In genomic region chr19:38389957-38390924, GRCh38 we compare ENCODE assay signal across 14 cellular contexts. TPM values are rescaled to one million over a fixed set of nuclear protein-coding genes. Genes with fewer than 3 reads are reported as not detected.
A peak's percentile ranks its signal among the peaks of the same experiment; 100 is the strongest.
DNase-seq lines count a peak whose midpoint lies in the region; ATAC-seq and TF ChIP-seq lines count a peak whose summit lies in the region.
"Had no signal": no experiment of that assay in that cellular context is flagged by ENCODE, and none has a peak within 500 bp of the region (broad histone marks: within the 10 kb centered on the region; RNA-seq: fewer than 3 reads in every experiment).

No MANE protein-coding gene starts in this region.

- POLR2A ChIA-PET in activated CD4-positive, alpha-beta T cell treated with anti-CD3 and anti-CD28 coated beads, Interleukin-2, amount 10 ng/mL, durations not matched to agents 7 days and 5 days (lab: Charles Lee): interaction anchor here (0.5 kb wide), 1 partner anchor 367 kb away, joined by 3 read pairs; no protein-coding TSS in a partner anchor

- no peak for DNase-seq in activated CD4-positive, alpha-beta T cell treated with anti-CD3 and anti-CD28 coated beads, Interleukin-2, amount 10 ng/mL, durations not matched to agents 24 days and 14 days
- DNase-seq in activated CD4-positive, alpha-beta T cell treated with anti-CD3 and anti-CD28 coated beads, Interleukin-2, amount 10 ng/mL, durations not matched to agents 7 days and 5 days: no peak
- no peak for DNase-seq in activated T-helper 2 cell treated with anti-CD3 and anti-CD28 coated beads, Interferon-gamma antibody, Interleukin-2, Interleukin-4, amounts not matched to agents 10 μg/mL and 5 μg/mL and 100 μg/mL, durations not matched to agents 14 hours and 24 hours and 36 hours (ENCODE audit: low spot score)
- DNase-seq in smooth muscle cell (lab: John Stamatoyannopoulos, UW; ENCODE audit: unreplicated experiment) (no peak), body of pancreas (no peak)
- DNase-seq: activated naive CD4-positive, alpha-beta T cell treated with anti-CD3 and anti-CD28 coated beads for 36 hours; KBM-7; pancreas; transverse colon had no signal

- 76% methylated on average over 8 of the region's 22 CpGs for WGBS in smooth muscle cell (ENCODE audit: low lambda C conversion rate)
- 51 to 53% methylated on average over 16 to 20 of the region's 22 CpGs for WGBS in body of pancreas, 2 donors

- H3K79me2 ChIP-seq in smooth muscle cell (ENCODE audit: low read depth): no peaks in the 10 kb centered on the region

- no peak overlapping the region for H3K27ac Mint-ChIP-seq in activated CD4-positive, alpha-beta T cell treated with anti-CD3 and anti-CD28 coated beads, Interleukin-2, amount 10 ng/mL, durations not matched to agents 24 days and 14 days
- H3K27ac Mint-ChIP-seq in activated CD4-positive, alpha-beta T cell treated with anti-CD3 and anti-CD28 coated beads, Interleukin-2, amount 10 ng/mL, durations not matched to agents 7 days and 5 days: no peak overlapping the region
- no peak overlapping the region for H3K27ac Mint-ChIP-seq in activated T-helper 2 cell treated with anti-CD3 and anti-CD28 coated beads, Interferon-gamma antibody, Interleukin-2, Interleukin-4, amounts not matched to agents 10 μg/mL and 5 μg/mL and 100 μg/mL, durations not matched to agents 14 hours and 24 hours and 36 hours
- H3K27ac Mint-ChIP-seq: activated naive CD4-positive, alpha-beta T cell treated with anti-CD3 and anti-CD28 coated beads for 36 hours had no signal

- H3K9ac ChIP-seq in smooth muscle cell (ENCODE audit: low read depth): no peak overlapping the region

- peaks cover 29% of the 10 kb centered on the region for H3K27me3 Mint-ChIP-seq in activated CD4-positive, alpha-beta T cell treated with anti-CD3 and anti-CD28 coated beads, Interleukin-2, amount 10 ng/mL, durations not matched to agents 24 days and 14 days
- peaks cover 42% of the 10 kb centered on the region for H3K27me3 Mint-ChIP-seq in activated CD4-positive, alpha-beta T cell treated with anti-CD3 and anti-CD28 coated beads, Interleukin-2, amount 10 ng/mL, durations not matched to agents 7 days and 5 days
- H3K27me3 Mint-ChIP-seq in activated T-helper 2 cell treated with anti-CD3 and anti-CD28 coated beads, Interferon-gamma antibody, Interleukin-2, Interleukin-4, amounts not matched to agents 10 μg/mL and 5 μg/mL and 100 μg/mL, durations not matched to agents 14 hours and 24 hours and 36 hours (ENCODE audit: low read depth): peaks cover 25% of the 10 kb centered on the region

- peaks cover 5% of the 10 kb centered on the region for H3K36me3 Mint-ChIP-seq in activated CD4-positive, alpha-beta T cell treated with anti-CD3 and anti-CD28 coated beads, Interleukin-2, amount 10 ng/mL, durations not matched to agents 24 days and 14 days (ENCODE audit: low read depth)
- H3K36me3 Mint-ChIP-seq in activated CD4-positive, alpha-beta T cell treated with anti-CD3 and anti-CD28 coated beads, Interleukin-2, amount 10 ng/mL, durations not matched to agents 7 days and 5 days (ENCODE audit: low read depth): peaks cover 3% of the 10 kb centered on the region
- H3K36me3 Mint-ChIP-seq in activated T-helper 2 cell treated with anti-CD3 and anti-CD28 coated beads, Interferon-gamma antibody, Interleukin-2, Interleukin-4, amounts not matched to agents 10 μg/mL and 5 μg/mL and 100 μg/mL, durations not matched to agents 14 hours and 24 hours and 36 hours (ENCODE audit: low read depth): peaks cover 7% of the 10 kb centered on the region

- H3K4me1 ChIP-seq in smooth muscle cell (ENCODE audit: low read depth) (peaks cover 4% of the 10 kb centered on the region), body of pancreas (peaks cover 34% of the 10 kb centered on the region)

- TF ChIP-seq POLR2A in body of pancreas (IDR thresholded peaks at IDR 0.05): no peak

- TF ChIP-seq CTCF in smooth muscle cell (IDR thresholded peaks at IDR 0.05; ENCODE audit: borderline replicate concordance, insufficient read depth, poor library complexity, severe bottlenecking) (no peak), body of pancreas (IDR thresholded peaks at IDR 0.05) (no peak)

- H3K4me3 ChIP-seq in iPS-11a (ENCODE audit: low read depth, low read length) (peak overlapping the region; percentile 78), smooth muscle cell (no peak overlapping the region), body of pancreas (no peak overlapping the region)
- H3K4me3 ChIP-seq: transverse colon had no signal

- intact Hi-C loops in activated CD4-positive, alpha-beta T cell treated with anti-CD3 and anti-CD28 coated beads, Interleukin-2, amount 10 ng/mL, durations not matched to agents 24 days and 14 days (cut with micrococcal nuclease): no loop called here
- intact Hi-C loops in activated T-helper 2 cell treated with anti-CD3 and anti-CD28 coated beads, Interferon-gamma antibody, Interleukin-2, Interleukin-4, amounts not matched to agents 10 μg/mL and 5 μg/mL and 100 μg/mL, durations not matched to agents 14 hours and 24 hours and 36 hours (cut with micrococcal nuclease): loop anchor here (5.0 kb wide), 1 partner anchor 158 kb away; no protein-coding TSS in a partner anchor
- intact Hi-C loops in body of pancreas (cut with DNase I): loop anchor here (10.0 kb wide), 1 partner anchor 225 kb away; the partner anchor contains the start of genes EIF3K and MAP4K1

- no peaks in the 10 kb centered on the region for H3K9me3 Mint-ChIP-seq in activated CD4-positive, alpha-beta T cell treated with anti-CD3 and anti-CD28 coated beads, Interleukin-2, amount 10 ng/mL, durations not matched to agents 24 days and 14 days
- no peaks in the 10 kb centered on the region for H3K9me3 Mint-ChIP-seq in activated CD4-positive, alpha-beta T cell treated with anti-CD3 and anti-CD28 coated beads, Interleukin-2, amount 10 ng/mL, durations not matched to agents 7 days and 5 days
- H3K9me3 Mint-ChIP-seq in activated T-helper 2 cell treated with anti-CD3 and anti-CD28 coated beads, Interferon-gamma antibody, Interleukin-2, Interleukin-4, amounts not matched to agents 10 μg/mL and 5 μg/mL and 100 μg/mL, durations not matched to agents 14 hours and 24 hours and 36 hours: no peaks in the 10 kb centered on the region
- H3K9me3 Mint-ChIP-seq: activated naive CD4-positive, alpha-beta T cell treated with anti-CD3 and anti-CD28 coated beads for 36 hours had no signal

- CTCF ChIA-PET in activated CD4-positive, alpha-beta T cell treated with anti-CD3 and anti-CD28 coated beads, Interleukin-2, amount 10 ng/mL, durations not matched to agents 7 days and 5 days (lab: Charles Lee): interaction anchor here (1.1 to 5.6 kb wide), 2 partner anchors 13 to 541 kb away, joined by 3 to 40 read pairs; partner anchors contain the start of genes FAM98C, MRPS12 and SARS2

- H3K4me1 Mint-ChIP-seq in activated CD4-positive, alpha-beta T cell treated with anti-CD3 and anti-CD28 coated beads, Interleukin-2, amount 10 ng/mL, durations not matched to agents 24 days and 14 days: peaks cover 27% of the 10 kb centered on the region
- peaks cover 24% of the 10 kb centered on the region for H3K4me1 Mint-ChIP-seq in activated CD4-positive, alpha-beta T cell treated with anti-CD3 and anti-CD28 coated beads, Interleukin-2, amount 10 ng/mL, durations not matched to agents 7 days and 5 days
- peaks cover 22% of the 10 kb centered on the region for H3K4me1 Mint-ChIP-seq in activated T-helper 2 cell treated with anti-CD3 and anti-CD28 coated beads, Interferon-gamma antibody, Interleukin-2, Interleukin-4, amounts not matched to agents 10 μg/mL and 5 μg/mL and 100 μg/mL, durations not matched to agents 14 hours and 24 hours and 36 hours (ENCODE audit: low read depth)

- H2AFZ ChIP-seq in smooth muscle cell (ENCODE audit: low read depth): no peak overlapping the region

- no peaks in the 10 kb centered on the region for H3K27me3 ChIP-seq in smooth muscle cell (ENCODE audit: low read depth)
- peaks cover 0 to 6% of the 10 kb centered on the region in 2 donors for H3K27me3 ChIP-seq in body of pancreas
- H3K27me3 ChIP-seq: Peyer's patch had no signal

- peak overlapping the region; percentile 32 for H3K4me3 Mint-ChIP-seq in activated CD4-positive, alpha-beta T cell treated with anti-CD3 and anti-CD28 coated beads, Interleukin-2, amount 10 ng/mL, durations not matched to agents 24 days and 14 days
- no peak overlapping the region for H3K4me3 Mint-ChIP-seq in activated CD4-positive, alpha-beta T cell treated with anti-CD3 and anti-CD28 coated beads, Interleukin-2, amount 10 ng/mL, durations not matched to agents 7 days and 5 days
- peak overlapping the region; percentile 3 for H3K4me3 Mint-ChIP-seq in activated T-helper 2 cell treated with anti-CD3 and anti-CD28 coated beads, Interferon-gamma antibody, Interleukin-2, Interleukin-4, amounts not matched to agents 10 μg/mL and 5 μg/mL and 100 μg/mL, durations not matched to agents 14 hours and 24 hours and 36 hours (ENCODE audit: low read depth)

- H3K36me3 ChIP-seq in smooth muscle cell (ENCODE audit: low read depth): no peaks in the 10 kb centered on the region
- no peaks in the 10 kb centered on the region for H3K36me3 ChIP-seq in body of pancreas (replicated peaks in 1 of 2; ENCODE audit: insufficient read depth in 1 of 2, low read depth in 2 of 2)
- H3K36me3 ChIP-seq: pancreas, Peyer's patch, transverse colon had no signal

- H3F3A ChIP-seq in smooth muscle cell (ENCODE audit: low read depth): peaks cover 4% of the 10 kb centered on the region

- H4K20me1 ChIP-seq in smooth muscle cell (ENCODE audit: low read depth): peaks cover 22% of the 10 kb centered on the region

- H3K27ac ChIP-seq in smooth muscle cell (ENCODE audit: low read depth): peak overlapping the region; percentile 68
- no peak overlapping the region for H3K27ac ChIP-seq in body of pancreas
- H3K27ac ChIP-seq: VCaP had no signal

- ATAC-seq in body of pancreas (no peak), HG03175 (IDR thresholded peaks at IDR 0.05; ENCODE audit: unreplicated experiment) (no peak), HG02759 (IDR thresholded peaks at IDR 0.05; ENCODE audit: unreplicated experiment) (no peak)

- H3K9me3 ChIP-seq in smooth muscle cell (replicated peaks; ENCODE audit: low read depth): no peaks in the 10 kb centered on the region
- no peaks in the 10 kb centered on the region for H3K9me3 ChIP-seq in body of pancreas
- H3K9me3 ChIP-seq: pancreas, Peyer's patch, transverse colon had no signal

- H3K4me2 ChIP-seq in smooth muscle cell: peak overlapping the region; percentile 95

RNA-seq across cellular contexts. Expression of gene SPRED3, which starts 1.7 kb away (rescaled TPM):
- 2.9 and 3.0 TPM in 2 replicates for total RNA-seq in activated CD4-positive, alpha-beta T cell treated with anti-CD3 and anti-CD28 coated beads, Interleukin-2, amount 10 ng/mL, durations not matched to agents 24 days and 14 days
- total RNA-seq in activated CD4-positive, alpha-beta T cell treated with anti-CD3 and anti-CD28 coated beads, Interleukin-2, amount 10 ng/mL, durations not matched to agents 7 days and 5 days: 1 to 10 TPM; 1.2 to 1.8 TPM
- total RNA-seq in activated T-helper 2 cell treated with anti-CD3 and anti-CD28 coated beads, Interferon-gamma antibody, Interleukin-2, Interleukin-4, amounts not matched to agents 10 μg/mL and 5 μg/mL and 100 μg/mL, durations not matched to agents 14 hours and 24 hours and 36 hours: 3.2 TPM in 2 replicates
- total RNA-seq in smooth muscle cell: 1.7 and 3.0 TPM in 2 replicates
- polyA plus RNA-seq in smooth muscle cell: 1.8 and 2.8 TPM in 2 replicates
- under 1 TPM; under 0.01 to 0.52 TPM for total RNA-seq in body of pancreas

RNA-seq across cellular contexts. Expression of gene GGN, which starts 2.4 kb away (rescaled TPM):
- total RNA-seq in activated CD4-positive, alpha-beta T cell treated with anti-CD3 and anti-CD28 coated beads, Interleukin-2, amount 10 ng/mL, durations not matched to agents 24 days and 14 days: 0.47 and 1.0 TPM in 2 replicates
- not detected for total RNA-seq in activated CD4-positive, alpha-beta T cell treated with anti-CD3 and anti-CD28 coated beads, Interleukin-2, amount 10 ng/mL, durations not matched to agents 7 days and 5 days
- 0.71 TPM in 1 of 2 replicates, not detected in the other for total RNA-seq in activated T-helper 2 cell treated with anti-CD3 and anti-CD28 coated beads, Interferon-gamma antibody, Interleukin-2, Interleukin-4, amounts not matched to agents 10 μg/mL and 5 μg/mL and 100 μg/mL, durations not matched to agents 14 hours and 24 hours and 36 hours
- 2.1 TPM in 1 of 2 replicates, not detected in the other for total RNA-seq in smooth muscle cell
- polyA plus RNA-seq in smooth muscle cell: 1.00 and 2.2 TPM in 2 replicates
- total RNA-seq in body of pancreas: under 1 TPM in 1 of 2 donors, not detected in 1; 0.78 TPM
- total RNA-seq: transverse colon had no signal

RNA-seq across cellular contexts. Expression of gene FAM98C, which starts 12.7 kb away (rescaled TPM):
- total RNA-seq in activated CD4-positive, alpha-beta T cell treated with anti-CD3 and anti-CD28 coated beads, Interleukin-2, amount 10 ng/mL, durations not matched to agents 24 days and 14 days: 25.3 and 30.4 TPM in 2 replicates
- total RNA-seq in activated CD4-positive, alpha-beta T cell treated with anti-CD3 and anti-CD28 coated beads, Interleukin-2, amount 10 ng/mL, durations not matched to agents 7 days and 5 days: 10 to 100 TPM; 27.5 to 37.2 TPM
- 32.7 and 34.5 TPM in 2 replicates for total RNA-seq in activated T-helper 2 cell treated with anti-CD3 and anti-CD28 coated beads, Interferon-gamma antibody, Interleukin-2, Interleukin-4, amounts not matched to agents 10 μg/mL and 5 μg/mL and 100 μg/mL, durations not matched to agents 14 hours and 24 hours and 36 hours
- total RNA-seq in smooth muscle cell (7.5 and 8.5 TPM in 2 replicates), body of pancreas (10 to 100 TPM; 24.9 to 51.4 TPM)
- polyA plus RNA-seq in smooth muscle cell: 15.9 and 26.1 TPM in 2 replicates

RNA-seq across cellular contexts. Expression of gene PSMD8, which starts 15.9 kb away (rescaled TPM):
- 314 and 315 TPM in 2 replicates for total RNA-seq in activated CD4-positive, alpha-beta T cell treated with anti-CD3 and anti-CD28 coated beads, Interleukin-2, amount 10 ng/mL, durations not matched to agents 24 days and 14 days
- 100 to 1,000 TPM; 178 to 186 TPM for total RNA-seq in activated CD4-positive, alpha-beta T cell treated with anti-CD3 and anti-CD28 coated beads, Interleukin-2, amount 10 ng/mL, durations not matched to agents 7 days and 5 days
- 286 and 299 TPM in 2 replicates for total RNA-seq in activated T-helper 2 cell treated with anti-CD3 and anti-CD28 coated beads, Interferon-gamma antibody, Interleukin-2, Interleukin-4, amounts not matched to agents 10 μg/mL and 5 μg/mL and 100 μg/mL, durations not matched to agents 14 hours and 24 hours and 36 hours
- total RNA-seq in smooth muscle cell: 279 and 377 TPM in 2 replicates
- 387 and 404 TPM in 2 replicates for polyA plus RNA-seq in smooth muscle cell
- 10 to 100 TPM; 49.4 to 68.7 TPM for total RNA-seq in body of pancreas

RNA-seq across cellular contexts. Expression of gene RASGRP4, which starts 35.8 kb away (rescaled TPM):
- 2.1 and 2.2 TPM in 2 replicates for total RNA-seq in activated CD4-positive, alpha-beta T cell treated with anti-CD3 and anti-CD28 coated beads, Interleukin-2, amount 10 ng/mL, durations not matched to agents 24 days and 14 days
- 1 to 10 TPM; 2.6 to 3.8 TPM for total RNA-seq in activated CD4-positive, alpha-beta T cell treated with anti-CD3 and anti-CD28 coated beads, Interleukin-2, amount 10 ng/mL, durations not matched to agents 7 days and 5 days
- total RNA-seq in activated T-helper 2 cell treated with anti-CD3 and anti-CD28 coated beads, Interferon-gamma antibody, Interleukin-2, Interleukin-4, amounts not matched to agents 10 μg/mL and 5 μg/mL and 100 μg/mL, durations not matched to agents 14 hours and 24 hours and 36 hours: 17.6 and 20.0 TPM in 2 replicates
- total RNA-seq in smooth muscle cell: not detected in 2 replicates
- not detected in 2 replicates for polyA plus RNA-seq in smooth muscle cell
- 1 to 10 TPM; 1.6 to 4.6 TPM for total RNA-seq in body of pancreas
